In genomic region chr12:54029529-54030441, GRCh38 we compare ENCODE assay signal across 1 cellular context.
TF ChIP-seq lines count a peak whose summit lies in the region.

No MANE protein-coding gene starts in this region.

TF ChIP-seq in endothelial cell of umbilical vein, 7 proteins besides CTCF, POLR2A, EP300 and RAD21:
- TF ChIP-seq GATA2 (IDR thresholded peaks at IDR 0.05; ENCODE audit: insufficient read depth, insufficient read length, low read depth, low read length) = no peak
- TF ChIP-seq POLR2AphosphoS5 (IDR thresholded peaks at IDR 0.05; ENCODE audit: insufficient read depth, low read depth, low read length) = no peak
- no peak for TF ChIP-seq MAX (IDR thresholded peaks at IDR 0.05; ENCODE audit: insufficient read depth, insufficient read length)
- TF ChIP-seq EZH2 (IDR thresholded peaks at IDR 0.05; ENCODE audit: borderline replicate concordance, low read depth, low read length, severe bottlenecking) = peak; percentile 61
- no peak for TF ChIP-seq FOS (IDR thresholded peaks at IDR 0.05; ENCODE audit: borderline replicate concordance, insufficient read depth, low read length)
- no peak for TF ChIP-seq MYC (IDR thresholded peaks at IDR 0.05; ENCODE audit: low read depth, low read length)
